In the genomic region with DNA sequence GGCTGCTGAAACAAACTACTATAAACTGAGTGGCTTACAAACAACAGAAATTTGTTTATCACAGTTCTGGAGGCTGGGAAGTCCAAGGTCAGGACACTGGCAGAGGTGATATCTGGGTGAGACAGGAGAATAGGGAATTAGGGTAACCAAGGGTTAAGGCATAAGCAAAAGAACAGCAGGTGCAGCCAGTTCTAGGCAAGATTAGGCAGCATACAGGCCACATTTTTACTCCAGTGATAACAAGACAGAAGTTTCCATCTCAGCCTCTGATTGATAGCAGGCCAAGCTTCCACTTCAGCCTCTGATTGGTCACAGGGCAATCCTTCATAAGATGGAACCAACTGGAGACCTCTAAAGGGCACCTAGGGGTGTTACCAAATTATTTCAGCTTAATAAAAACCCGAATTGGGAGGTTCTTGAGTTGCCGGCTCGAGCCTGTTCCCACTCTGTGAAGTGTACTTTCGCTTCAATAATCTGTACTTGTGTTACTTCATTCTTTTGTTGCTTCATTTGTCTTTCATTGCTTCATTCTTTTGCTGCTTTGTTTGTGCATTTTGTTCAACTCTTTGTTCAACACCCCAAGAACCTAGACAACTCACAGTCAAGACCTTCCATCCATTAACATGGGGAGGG, we compare ENCODE assay signal across 19 cellular contexts.
A peak's percentile ranks its signal among the peaks of the same experiment; 100 is the strongest.
DNase-seq lines count a peak whose midpoint lies in the region; ATAC-seq and TF ChIP-seq lines count a peak whose summit lies in the region.
"Had no signal": no experiment of that assay in that cellular context is flagged by ENCODE, and none has a peak within 500 bp of the region (broad histone marks: within the 10 kb centered on the region; RNA-seq: fewer than 3 reads in every experiment).

No MANE protein-coding gene starts in this region.

- H3K79me2 ChIP-seq in neural progenitor cell (ENCODE audit: low read depth) (no peaks in the 10 kb centered on the region), osteoblast (ENCODE audit: insufficient read depth, low read length) (no peaks in the 10 kb centered on the region)

- H3K4me2 ChIP-seq in neural progenitor cell (no peak overlapping the region), osteoblast (ENCODE audit: insufficient read depth, low read length) (no peak overlapping the region)
- H3K4me2 ChIP-seq: A549 had no signal

- H3K36me3 ChIP-seq in Panc1 (ENCODE audit: control insufficient read depth, insufficient read depth, low read length) = no peaks in the 10 kb centered on the region
- no peaks in the 10 kb centered on the region for H3K36me3 ChIP-seq in neural progenitor cell
- no peaks in the 10 kb centered on the region for H3K36me3 ChIP-seq in osteoblast (ENCODE audit: insufficient read depth, low read length)

- H3K4me1 Mint-ChIP-seq in activated CD4-positive, alpha-beta T cell treated with anti-CD3 and anti-CD28 coated beads for 36 hours = peaks cover 16% of the 10 kb centered on the region
- peaks cover 21% of the 10 kb centered on the region for H3K4me1 Mint-ChIP-seq in activated CD4-positive, alpha-beta T cell treated with anti-CD3 and anti-CD28 coated beads, Interleukin-2, amount 10 ng/mL, durations not matched to agents 24 days and 14 days
- peaks cover 12% of the 10 kb centered on the region for H3K4me1 Mint-ChIP-seq in neural progenitor cell
- H3K4me1 Mint-ChIP-seq in activated T-helper 2 cell treated with anti-CD3 and anti-CD28 coated beads, Interferon-gamma antibody, Interleukin-2, Interleukin-4, amounts not matched to agents 10 μg/mL and 5 μg/mL and 100 μg/mL, durations not matched to agents 14 hours and 24 hours and 36 hours (ENCODE audit: low read depth) = peaks cover 26% of the 10 kb centered on the region
- H3K4me1 Mint-ChIP-seq in T-cell = peaks cover 7 to 15% (median 11%) of the 10 kb centered on the region in 3 donors

- POLR2A ChIA-PET in activated CD4-positive, alpha-beta T cell treated with anti-CD3 and anti-CD28 coated beads for 36 hours (lab: Charles Lee) = interaction anchor here (0.7 kb wide), 1 partner anchor 10 kb away, joined by 3 read pairs; no protein-coding TSS in a partner anchor
- POLR2A ChIA-PET in Panc1 (lab: Charles Lee) (no interaction called here), T-cell (lab: Charles Lee) (interaction anchor here in 1 of 2 donors (0.7 kb wide), 1 partner anchor 452 kb away, joined by 3 read pairs; no protein-coding TSS in a partner anchor)

- H3K9me3 ChIP-seq in Panc1 (ENCODE audit: control insufficient read depth, insufficient read depth, low read depth, low read length) (no peaks in the 10 kb centered on the region), neural progenitor cell (ENCODE audit: low read depth) (no peaks in the 10 kb centered on the region), osteoblast (ENCODE audit: low read depth, low read length) (no peaks in the 10 kb centered on the region)
- H3K9me3 ChIP-seq: A549 had no signal

- peak overlapping the region; percentile 73 for H3K27ac ChIP-seq in Panc1 (ENCODE audit: low read length)
- H3K27ac ChIP-seq in neural progenitor cell = no peak overlapping the region
- H3K27ac ChIP-seq in osteoblast (ENCODE audit: low read depth, low read length) = no peak overlapping the region
- H3K27ac ChIP-seq: A549, coronary artery had no signal

- H3K4me1 ChIP-seq in Panc1 (ENCODE audit: control insufficient read depth, insufficient read depth, low read length) (peaks cover 5% of the 10 kb centered on the region), neural progenitor cell (no peaks in the 10 kb centered on the region), osteoblast (ENCODE audit: insufficient read depth, low read length) (peaks cover 7% of the 10 kb centered on the region)
- H3K4me1 ChIP-seq: A549 had no signal

- intact Hi-C loops in activated CD4-positive, alpha-beta T cell treated with anti-CD3 and anti-CD28 coated beads for 36 hours (cut with DNase I, micrococcal nuclease) = no loop called here
- intact Hi-C loops in activated CD4-positive, alpha-beta T cell treated with anti-CD3 and anti-CD28 coated beads, Interleukin-2, amount 10 ng/mL, durations not matched to agents 24 days and 14 days (cut with micrococcal nuclease) = no loop called here
- intact Hi-C loops in Panc1 (cut with micrococcal nuclease; ENCODE audit: unreplicated experiment) = no loop called here
- intact Hi-C loops in activated T-helper 2 cell treated with anti-CD3 and anti-CD28 coated beads, Interferon-gamma antibody, Interleukin-2, Interleukin-4, amounts not matched to agents 10 μg/mL and 5 μg/mL and 100 μg/mL, durations not matched to agents 14 hours and 24 hours and 36 hours (cut with micrococcal nuclease) = no loop called here

- in situ Hi-C loops in Panc1 (cut with HindIII; ENCODE audit: low pct_unique_long_range_greater_than_20kb, low sequenced_read_pairs) = no loop called here

- no peak overlapping the region for H3K27ac Mint-ChIP-seq in activated CD4-positive, alpha-beta T cell treated with anti-CD3 and anti-CD28 coated beads for 36 hours
- no peak overlapping the region for H3K27ac Mint-ChIP-seq in activated CD4-positive, alpha-beta T cell treated with anti-CD3 and anti-CD28 coated beads, Interleukin-2, amount 10 ng/mL, durations not matched to agents 24 days and 14 days
- H3K27ac Mint-ChIP-seq in neural progenitor cell = no peak overlapping the region
- H3K27ac Mint-ChIP-seq in activated T-helper 2 cell treated with anti-CD3 and anti-CD28 coated beads, Interferon-gamma antibody, Interleukin-2, Interleukin-4, amounts not matched to agents 10 μg/mL and 5 μg/mL and 100 μg/mL, durations not matched to agents 14 hours and 24 hours and 36 hours = no peak overlapping the region
- H3K27ac Mint-ChIP-seq in T-cell = no peak overlapping the region

- H3K9me3 Mint-ChIP-seq in activated CD4-positive, alpha-beta T cell treated with anti-CD3 and anti-CD28 coated beads for 36 hours (ENCODE audit: low read depth) = no peaks in the 10 kb centered on the region
- H3K9me3 Mint-ChIP-seq in activated CD4-positive, alpha-beta T cell treated with anti-CD3 and anti-CD28 coated beads, Interleukin-2, amount 10 ng/mL, durations not matched to agents 24 days and 14 days = peaks cover 19% of the 10 kb centered on the region
- H3K9me3 Mint-ChIP-seq in neural progenitor cell (peaks cover 17% of the 10 kb centered on the region), T-cell (peaks cover 0 to 5% (median 0%) of the 10 kb centered on the region in 3 donors)
- H3K9me3 Mint-ChIP-seq in activated T-helper 2 cell treated with anti-CD3 and anti-CD28 coated beads, Interferon-gamma antibody, Interleukin-2, Interleukin-4, amounts not matched to agents 10 μg/mL and 5 μg/mL and 100 μg/mL, durations not matched to agents 14 hours and 24 hours and 36 hours = peaks cover 20% of the 10 kb centered on the region

- H2AFZ ChIP-seq in neural progenitor cell (replicated peaks) (no peak overlapping the region), osteoblast (ENCODE audit: low read length) (no peak overlapping the region)

- BruUV-seq in Panc1 (replicated peaks; lab: Mats Ljungman, UMichigan) = no TSS peak

- peaks cover 2% of the 10 kb centered on the region for H3K36me3 Mint-ChIP-seq in activated CD4-positive, alpha-beta T cell treated with anti-CD3 and anti-CD28 coated beads for 36 hours (ENCODE audit: low read depth)
- H3K36me3 Mint-ChIP-seq in activated CD4-positive, alpha-beta T cell treated with anti-CD3 and anti-CD28 coated beads, Interleukin-2, amount 10 ng/mL, durations not matched to agents 24 days and 14 days (ENCODE audit: low read depth) = peaks cover 8% of the 10 kb centered on the region
- H3K36me3 Mint-ChIP-seq in neural progenitor cell (no peaks in the 10 kb centered on the region), T-cell (no peaks in the 10 kb centered on the region)
- H3K36me3 Mint-ChIP-seq in activated T-helper 2 cell treated with anti-CD3 and anti-CD28 coated beads, Interferon-gamma antibody, Interleukin-2, Interleukin-4, amounts not matched to agents 10 μg/mL and 5 μg/mL and 100 μg/mL, durations not matched to agents 14 hours and 24 hours and 36 hours (ENCODE audit: low read depth) = peaks cover 15% of the 10 kb centered on the region

- no peaks in the 10 kb centered on the region for H3F3A ChIP-seq in neural progenitor cell (ENCODE audit: low read depth)

- H3K4me3 ChIP-seq in Panc1 (ENCODE audit: low read depth in 2 of 2, low read length in 2 of 2) (no peak overlapping the region), neural progenitor cell (no peak overlapping the region), osteoblast (ENCODE audit: insufficient read depth, low read length) (no peak overlapping the region)
- H3K4me3 ChIP-seq: A549, coronary artery had no signal

- H3K4me3 Mint-ChIP-seq in activated CD4-positive, alpha-beta T cell treated with anti-CD3 and anti-CD28 coated beads for 36 hours = no peak overlapping the region
- H3K4me3 Mint-ChIP-seq in activated CD4-positive, alpha-beta T cell treated with anti-CD3 and anti-CD28 coated beads, Interleukin-2, amount 10 ng/mL, durations not matched to agents 24 days and 14 days = no peak overlapping the region
- peak overlapping the region; percentile 21 for H3K4me3 Mint-ChIP-seq in neural progenitor cell
- H3K4me3 Mint-ChIP-seq in activated T-helper 2 cell treated with anti-CD3 and anti-CD28 coated beads, Interferon-gamma antibody, Interleukin-2, Interleukin-4, amounts not matched to agents 10 μg/mL and 5 μg/mL and 100 μg/mL, durations not matched to agents 14 hours and 24 hours and 36 hours (ENCODE audit: low read depth) = no peak overlapping the region
- no peak overlapping the region for H3K4me3 Mint-ChIP-seq in T-cell

- CTCF ChIA-PET in activated CD4-positive, alpha-beta T cell treated with anti-CD3 and anti-CD28 coated beads for 36 hours (lab: Charles Lee) = interaction anchor here (0.9 kb wide), 1 partner anchor 80 kb away, joined by 3 read pairs; no protein-coding TSS in a partner anchor
- CTCF ChIA-PET in Panc1 (lab: Charles Lee) = interaction anchor here (0.6 kb wide), 1 partner anchor 17 kb away, joined by 5 read pairs; no protein-coding TSS in a partner anchor
- CTCF ChIA-PET in T-cell (lab: Charles Lee) = no interaction called here

- ATAC-seq in activated CD4-positive, alpha-beta T cell treated with anti-CD3 and anti-CD28 coated beads for 36 hours = peak; percentile 50
- ATAC-seq in Panc1 (no peak), T-cell (replicated peaks in 1 of 4) (no peak)
- ATAC-seq: A549 had no signal

- H3K27me3 Mint-ChIP-seq in activated CD4-positive, alpha-beta T cell treated with anti-CD3 and anti-CD28 coated beads for 36 hours = no peaks in the 10 kb centered on the region
- no peaks in the 10 kb centered on the region for H3K27me3 Mint-ChIP-seq in activated CD4-positive, alpha-beta T cell treated with anti-CD3 and anti-CD28 coated beads, Interleukin-2, amount 10 ng/mL, durations not matched to agents 24 days and 14 days
- H3K27me3 Mint-ChIP-seq in neural progenitor cell (ENCODE audit: insufficient read depth, low read depth) (peaks cover 2% of the 10 kb centered on the region), T-cell (no peaks in the 10 kb centered on the region)
- no peaks in the 10 kb centered on the region for H3K27me3 Mint-ChIP-seq in activated T-helper 2 cell treated with anti-CD3 and anti-CD28 coated beads, Interferon-gamma antibody, Interleukin-2, Interleukin-4, amounts not matched to agents 10 μg/mL and 5 μg/mL and 100 μg/mL, durations not matched to agents 14 hours and 24 hours and 36 hours (ENCODE audit: low read depth)

- H3K27me3 ChIP-seq in Panc1 (ENCODE audit: control insufficient read depth, insufficient read depth, low read length) (no peaks in the 10 kb centered on the region), neural progenitor cell (no peaks in the 10 kb centered on the region), osteoblast (ENCODE audit: insufficient read depth, low read length) (no peaks in the 10 kb centered on the region)

- H3K9ac ChIP-seq in neural progenitor cell = no peak overlapping the region

- TF ChIP-seq CTCF in Panc1 (IDR thresholded peaks at IDR 0.05) (no peak), neural progenitor cell (IDR thresholded peaks at IDR 0.05) (no peak), osteoblast (IDR thresholded peaks at IDR 0.05; ENCODE audit: extremely low read depth, low read depth, low read length) (no peak)

- DNase-seq in activated CD4-positive, alpha-beta T cell treated with anti-CD3 and anti-CD28 coated beads for 36 hours = no peak
- no peak for DNase-seq in activated CD4-positive, alpha-beta T cell treated with anti-CD3 and anti-CD28 coated beads, Interleukin-2, amount 10 ng/mL, durations not matched to agents 24 days and 14 days
- DNase-seq in CD1c-positive myeloid dendritic cell (ENCODE audit: extremely low spot score) = peak; percentile 73
- DNase-seq in Panc1 (ENCODE audit: low read depth, low spot score) = no peak
- no peak for DNase-seq in neural progenitor cell (ENCODE audit: low spot score)
- no peak for DNase-seq in activated T-helper 2 cell treated with anti-CD3 and anti-CD28 coated beads, Interferon-gamma antibody, Interleukin-2, Interleukin-4, amounts not matched to agents 10 μg/mL and 5 μg/mL and 100 μg/mL, durations not matched to agents 14 hours and 24 hours and 36 hours (ENCODE audit: low spot score)
- DNase-seq in T-cell = no peak
- no peak for DNase-seq in osteoblast (ENCODE audit: insufficient read length, low spot score, missing footprints)
- DNase-seq: activated CD4-positive, alpha-beta T cell treated with anti-CD3 and anti-CD28 coated beads for 1 hour; activated gamma-delta T cell treated with Interleukin-2 at 50 U/mL for 16 hours; amniotic stem cell; C1 segment of cervical spinal cord; left colon; NCI-H146; NCI-H526 treated with DMSO at 0.1 percent for 48 hours; stimulated activated CD4-positive, alpha-beta T cell treated with anti-CD3 and anti-CD28 coated beads, Interleukin-4, amount 100 ng/mL, for 24 hours; T-helper 9 cell had no signal

- H4K20me1 ChIP-seq in neural progenitor cell (ENCODE audit: low read depth) (no peaks in the 10 kb centered on the region), osteoblast (ENCODE audit: insufficient read depth, low read length) (no peaks in the 10 kb centered on the region)

Comparison
In these comparisons a context has a peak if more than half of its experiments do, and no peak if none do; other contexts are left out.
1. CTCF ChIA-PET loops: an anchor here in activated CD4-positive, alpha-beta T cell treated with anti-CD3 and anti-CD28 coated beads for 36 hours (0.9 kb wide) and Panc1 (0.6 kb wide); none called in T-cell.